In genomic region chr9:129006328-129007034, GRCh38 we compare ENCODE assay signal across 8 cellular contexts. TPM values are rescaled to one million over a fixed set of nuclear protein-coding genes. Genes with fewer than 3 reads are reported as not detected.
DNase-seq lines count a peak whose midpoint lies in the region; ATAC-seq and TF ChIP-seq lines count a peak whose summit lies in the region.

No MANE protein-coding gene starts in this region.

- POLR2A ChIA-PET in activated CD8-positive, alpha-beta T cell treated with anti-CD3 and anti-CD28 coated beads for 36 hours (lab: Charles Lee): interaction anchor here (0.7 to 1.2 kb wide), 3 partner anchors 16 to 33 kb away, joined by 3 read pairs; no protein-coding TSS in a partner anchor

- no peaks in the 10 kb centered on the region for H3K4me1 Mint-ChIP-seq in activated CD8-positive, alpha-beta T cell treated with anti-CD3 and anti-CD28 coated beads for 36 hours (ENCODE audit: low read depth)
- no peaks in the 10 kb centered on the region for H3K4me1 Mint-ChIP-seq in stimulated activated naive CD8-positive, alpha-beta T cell treated with anti-CD3 and anti-CD28 coated beads, Interleukin-15, Interleukin-2, amounts not matched to agents 100 ng/mL and 50 ng/mL, for 24 hours (ENCODE audit: low read depth)

- DNase-seq in AML-193 (lab: John Stamatoyannopoulos, UW) (peak; percentile 65 to 75), NCI-H524 treated with DMSO at 0.1 percent for 48 hours (lab: John Stamatoyannopoulos, UW) (peak; percentile 7), epithelial cell of esophagus (ENCODE audit: low read depth) (peak; percentile 76), mucosa of gallbladder (ENCODE audit: low spot score) (peak; percentile 65)
- peak; percentile 64 for DNase-seq in activated CD8-positive, alpha-beta T cell treated with anti-CD3 and anti-CD28 coated beads for 36 hours

- CTCF ChIA-PET in activated CD8-positive, alpha-beta T cell treated with anti-CD3 and anti-CD28 coated beads for 36 hours (lab: Charles Lee): interaction anchor here (0.9 to 1.7 kb wide), 7 partner anchors 9 to 78 kb away, joined by 3 to 6 read pairs (median 4); partner anchors contain the start of gene SH3GLB2

- peaks cover 29% of the 10 kb centered on the region for H3K36me3 Mint-ChIP-seq in activated CD8-positive, alpha-beta T cell treated with anti-CD3 and anti-CD28 coated beads for 36 hours (ENCODE audit: low read depth)
- H3K36me3 Mint-ChIP-seq in stimulated activated naive CD8-positive, alpha-beta T cell treated with anti-CD3 and anti-CD28 coated beads, Interleukin-15, Interleukin-2, amounts not matched to agents 100 ng/mL and 50 ng/mL, for 24 hours (ENCODE audit: low read depth): peaks cover 48% of the 10 kb centered on the region

- no peak overlapping the region for H3K27ac Mint-ChIP-seq in activated CD8-positive, alpha-beta T cell treated with anti-CD3 and anti-CD28 coated beads for 36 hours
- peak overlapping the region; percentile 41 for H3K27ac Mint-ChIP-seq in stimulated activated naive CD8-positive, alpha-beta T cell treated with anti-CD3 and anti-CD28 coated beads, Interleukin-15, Interleukin-2, amounts not matched to agents 100 ng/mL and 50 ng/mL, for 24 hours

- no peaks in the 10 kb centered on the region for H3K9me3 Mint-ChIP-seq in activated CD8-positive, alpha-beta T cell treated with anti-CD3 and anti-CD28 coated beads for 36 hours
- no peaks in the 10 kb centered on the region for H3K9me3 Mint-ChIP-seq in stimulated activated naive CD8-positive, alpha-beta T cell treated with anti-CD3 and anti-CD28 coated beads, Interleukin-15, Interleukin-2, amounts not matched to agents 100 ng/mL and 50 ng/mL, for 24 hours

- H3K27me3 Mint-ChIP-seq in activated CD8-positive, alpha-beta T cell treated with anti-CD3 and anti-CD28 coated beads for 36 hours: no peaks in the 10 kb centered on the region
- no peaks in the 10 kb centered on the region for H3K27me3 Mint-ChIP-seq in stimulated activated naive CD8-positive, alpha-beta T cell treated with anti-CD3 and anti-CD28 coated beads, Interleukin-15, Interleukin-2, amounts not matched to agents 100 ng/mL and 50 ng/mL, for 24 hours

- intact Hi-C loops in activated CD8-positive, alpha-beta T cell treated with anti-CD3 and anti-CD28 coated beads for 36 hours (cut with micrococcal nuclease): no loop called here

- no peak overlapping the region for H3K4me3 ChIP-seq in epithelial cell of esophagus (ENCODE audit: low read length)

- peak; percentile 73 for TF ChIP-seq CTCF in activated CD8-positive, alpha-beta T cell treated with anti-CD3 and anti-CD28 coated beads for 36 hours (IDR thresholded peaks at IDR 0.05)
- TF ChIP-seq CTCF in epithelial cell of esophagus (IDR thresholded peaks at IDR 0.05; ENCODE audit: insufficient read depth, low read depth, low read length, missing control alignments): peak; percentile 86

- peak; percentile 51 for ATAC-seq in GM21576 (IDR thresholded peaks at IDR 0.05; ENCODE audit: unreplicated experiment)
- peak; percentile 80 for ATAC-seq in activated CD8-positive, alpha-beta T cell treated with anti-CD3 and anti-CD28 coated beads for 36 hours
- ATAC-seq in HG03159 (IDR thresholded peaks at IDR 0.05; ENCODE audit: unreplicated experiment): no peak

- H3K4me3 Mint-ChIP-seq in activated CD8-positive, alpha-beta T cell treated with anti-CD3 and anti-CD28 coated beads for 36 hours: no peak overlapping the region
- H3K4me3 Mint-ChIP-seq in stimulated activated naive CD8-positive, alpha-beta T cell treated with anti-CD3 and anti-CD28 coated beads, Interleukin-15, Interleukin-2, amounts not matched to agents 100 ng/mL and 50 ng/mL, for 24 hours: no peak overlapping the region

RNA-seq across cellular contexts. Expression of gene SH3GLB2, which starts 21.6 kb away (rescaled TPM):
- total RNA-seq in activated CD8-positive, alpha-beta T cell treated with anti-CD3 and anti-CD28 coated beads for 36 hours: 10 to 100 TPM; 49.3 to 50.8 TPM
- 186 TPM for total RNA-seq in mucosa of gallbladder

RNA-seq across cellular contexts. Expression of gene MIGA2, which starts 29.9 kb away (rescaled TPM):
- 10 to 100 TPM; 34.6 to 35.8 TPM for total RNA-seq in activated CD8-positive, alpha-beta T cell treated with anti-CD3 and anti-CD28 coated beads for 36 hours
- total RNA-seq in mucosa of gallbladder: 67.3 TPM

RNA-seq across cellular contexts. Expression of gene NUP188, which starts 59.0 kb away (rescaled TPM):
- total RNA-seq in activated CD8-positive, alpha-beta T cell treated with anti-CD3 and anti-CD28 coated beads for 36 hours: 100 to 1,000 TPM in 1 of 2 experiments, 10 to 100 TPM in 1; 96.2 to 110 TPM
- 28.2 TPM for total RNA-seq in mucosa of gallbladder

RNA-seq across cellular contexts. Expression of gene DOLK, which starts 59.1 kb away (rescaled TPM):
- total RNA-seq in activated CD8-positive, alpha-beta T cell treated with anti-CD3 and anti-CD28 coated beads for 36 hours: 1 to 10 TPM; 5.7 TPM
- total RNA-seq in mucosa of gallbladder: 18.2 TPM

Comparison
In these comparisons a context has a peak if more than half of its experiments do, and no peak if none do; other contexts are left out.
1. DNase-seq: peak in every context shown above with its lines; median percentile 76 in epithelial cell of esophagus; 70 in AML-193; 65 in mucosa of gallbladder; 64 in activated CD8-positive, alpha-beta T cell treated with anti-CD3 and anti-CD28 coated beads for 36 hours; 7 in NCI-H524 treated with DMSO at 0.1 percent for 48 hours.